In the genomic region with DNA sequence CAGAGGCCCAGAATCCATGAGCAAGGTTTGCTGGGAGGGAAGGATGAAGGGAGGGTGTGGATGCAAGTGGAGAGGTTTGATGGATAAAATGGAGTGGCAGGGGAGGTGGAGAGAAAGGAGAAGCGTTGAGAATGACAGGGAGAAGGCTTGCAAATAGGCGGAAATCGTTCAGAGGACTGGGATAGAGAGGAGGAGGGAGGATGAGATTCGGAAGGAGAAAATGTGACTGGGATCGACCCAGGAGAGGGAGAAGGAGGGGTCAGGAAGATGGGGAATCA, we compare ENCODE assay signal across 13 cellular contexts. TPM values are rescaled to one million over a fixed set of nuclear protein-coding genes. Genes with fewer than 3 reads are reported as not detected.
DNase-seq lines count a peak whose midpoint lies in the region; ATAC-seq, FAIRE-seq and TF ChIP-seq lines count a peak whose summit lies in the region.
"Had no signal": no experiment of that assay in that cellular context is flagged by ENCODE, and none has a peak within 500 bp of the region (broad histone marks: within the 10 kb centered on the region; RNA-seq: fewer than 3 reads in every experiment).

No MANE protein-coding gene starts in this region.

- H3K27me3 Mint-ChIP-seq in activated CD4-positive, alpha-beta T cell treated with anti-CD3 and anti-CD28 coated beads, Interleukin-2, amount 10 ng/mL, durations not matched to agents 24 days and 14 days, result peaks cover 67% of the 10 kb centered on the region
- peaks cover 40% of the 10 kb centered on the region for H3K27me3 Mint-ChIP-seq in activated naive CD8-positive, alpha-beta T cell treated with anti-CD3 and anti-CD28 coated beads, Interleukin-2, amount 50 U/mL, for 24 hours

- no peak for ATAC-seq in activated naive CD8-positive, alpha-beta T cell treated with anti-CD3 and anti-CD28 coated beads, Interleukin-2, amount 50 U/mL, for 24 hours
- ATAC-seq in HG03439 (IDR thresholded peaks at IDR 0.05; ENCODE audit: unreplicated experiment), result no peak

- H3K27me3 ChIP-seq in stomach, result peaks cover 0 to 36% (median 13%) of the 10 kb centered on the region in 3 donors

- no peaks in the 10 kb centered on the region for H3K36me3 Mint-ChIP-seq in activated CD4-positive, alpha-beta T cell treated with anti-CD3 and anti-CD28 coated beads, Interleukin-2, amount 10 ng/mL, durations not matched to agents 24 days and 14 days (ENCODE audit: low read depth)
- H3K36me3 Mint-ChIP-seq in activated naive CD8-positive, alpha-beta T cell treated with anti-CD3 and anti-CD28 coated beads, Interleukin-2, amount 50 U/mL, for 24 hours (ENCODE audit: low read depth), result peaks cover 3% of the 10 kb centered on the region

- no peak overlapping the region for H3K27ac Mint-ChIP-seq in activated CD4-positive, alpha-beta T cell treated with anti-CD3 and anti-CD28 coated beads, Interleukin-2, amount 10 ng/mL, durations not matched to agents 24 days and 14 days
- H3K27ac Mint-ChIP-seq in activated naive CD8-positive, alpha-beta T cell treated with anti-CD3 and anti-CD28 coated beads, Interleukin-2, amount 50 U/mL, for 24 hours, result no peak overlapping the region

- TF ChIP-seq POLR2A in stomach (IDR thresholded peaks at IDR 0.05), result no peak

- no peak for TF ChIP-seq EP300 in stomach (IDR thresholded peaks at IDR 0.05)

- H3K27ac ChIP-seq in kidney (ENCODE audit: low read depth in 2 of 2, low read length in 2 of 2), result no peak overlapping the region
- H3K27ac ChIP-seq in stomach, result peak overlapping the region in 1 of 5 donors; percentile 52
- H3K27ac ChIP-seq: neutrophil had no signal

- no peak for FAIRE-seq in kidney (lab: Jason Lieb, UNC)
- FAIRE-seq: endometrium, GM18507 had no signal

- peaks cover 7 to 11% of the 10 kb centered on the region in 2 donors for H3K4me1 ChIP-seq in kidney (ENCODE audit: control insufficient read depth in 1 of 2, insufficient read depth in 1 of 2, low read depth in 1 of 2, low read length in 2 of 2)
- peaks cover 20 to 31% (median 25%) of the 10 kb centered on the region in 4 donors for H3K4me1 ChIP-seq in stomach

- no peak overlapping the region for H3K9ac ChIP-seq in kidney (ENCODE audit: low read length in 2 of 2)

- 24 to 37% (median 33%) methylated on average over 5 of the region's 5 CpGs for WGBS in stomach, 5 donors

- TF ChIP-seq CTCF in kidney (IDR thresholded peaks at IDR 0.05; ENCODE audit: borderline replicate concordance, extremely low read depth, insufficient read depth), result no peak
- TF ChIP-seq CTCF in stomach (IDR thresholded peaks at IDR 0.05), result no peak

- peak overlapping the region; percentile 17 for H3K4me3 Mint-ChIP-seq in activated CD4-positive, alpha-beta T cell treated with anti-CD3 and anti-CD28 coated beads, Interleukin-2, amount 10 ng/mL, durations not matched to agents 24 days and 14 days
- peak overlapping the region; percentile 48 for H3K4me3 Mint-ChIP-seq in activated naive CD8-positive, alpha-beta T cell treated with anti-CD3 and anti-CD28 coated beads, Interleukin-2, amount 50 U/mL, for 24 hours

- H3K9me3 Mint-ChIP-seq in activated CD4-positive, alpha-beta T cell treated with anti-CD3 and anti-CD28 coated beads, Interleukin-2, amount 10 ng/mL, durations not matched to agents 24 days and 14 days, result no peaks in the 10 kb centered on the region
- H3K9me3 Mint-ChIP-seq in activated naive CD8-positive, alpha-beta T cell treated with anti-CD3 and anti-CD28 coated beads, Interleukin-2, amount 50 U/mL, for 24 hours, result peaks cover 11% of the 10 kb centered on the region

- DNase-seq in activated CD4-positive, alpha-beta T cell treated with anti-CD3 and anti-CD28 coated beads, Interleukin-2, amount 10 ng/mL, durations not matched to agents 24 days and 14 days, result no peak
- DNase-seq in activated CD4-positive, alpha-beta T cell treated with anti-CD3 and anti-CD28 coated beads for 4 hours, result no peak
- DNase-seq in activated naive CD8-positive, alpha-beta T cell treated with anti-CD3 and anti-CD28 coated beads, Interleukin-2, amount 50 U/mL, for 24 hours, result no peak
- DNase-seq in kidney, result no peak
- no peak for DNase-seq in stomach
- no peak for DNase-seq in retina
- DNase-seq in NCI-H1105 (lab: John Stamatoyannopoulos, UW), result no peak
- DNase-seq: KG1 had no signal

- H3K4me3 ChIP-seq in kidney (ENCODE audit: low read length in 2 of 2), result peak overlapping the region; percentile 12 to 51
- peak overlapping the region; percentile 45 to 59 (median 55) for H3K4me3 ChIP-seq in stomach

- intact Hi-C loops in activated CD4-positive, alpha-beta T cell treated with anti-CD3 and anti-CD28 coated beads, Interleukin-2, amount 10 ng/mL, durations not matched to agents 24 days and 14 days (cut with micrococcal nuclease), result no loop called here
- intact Hi-C loops in kidney (cut with DNase I), result loop anchor here (10.0 kb wide), 1 partner anchor 192 kb away; no protein-coding TSS in a partner anchor
- intact Hi-C loops in stomach (cut with DNase I; ENCODE audit: low total_unique reads), result no loop called here

- H3K36me3 ChIP-seq in kidney (ENCODE audit: control insufficient read depth in 1 of 2, insufficient read depth in 2 of 2, low read length in 2 of 2) (no peaks in the 10 kb centered on the region), stomach (no peaks in the 10 kb centered on the region)
- H3K36me3 ChIP-seq: neutrophil had no signal

- H3K9me3 ChIP-seq in kidney (ENCODE audit: control insufficient read depth in 1 of 2, low read length in 2 of 2) (peaks cover 2 to 7% of the 10 kb centered on the region in 2 donors), stomach (peaks cover 0 to 12% (median 3%) of the 10 kb centered on the region in 4 donors)
- H3K9me3 ChIP-seq: neutrophil had no signal

- peaks cover 2% of the 10 kb centered on the region for H3K4me1 Mint-ChIP-seq in activated CD4-positive, alpha-beta T cell treated with anti-CD3 and anti-CD28 coated beads, Interleukin-2, amount 10 ng/mL, durations not matched to agents 24 days and 14 days
- H3K4me1 Mint-ChIP-seq in activated naive CD8-positive, alpha-beta T cell treated with anti-CD3 and anti-CD28 coated beads, Interleukin-2, amount 50 U/mL, for 24 hours, result peaks cover 8% of the 10 kb centered on the region

RNA-seq across cellular contexts. Expression of a gene that starts 0.4 kb away (rescaled TPM):
- not detected in 2 replicates for total RNA-seq in activated CD4-positive, alpha-beta T cell treated with anti-CD3 and anti-CD28 coated beads, Interleukin-2, amount 10 ng/mL, durations not matched to agents 24 days and 14 days
- total RNA-seq in kidney (0.69 TPM), stomach (1 to 10 TPM in 2 of 5 donors, under 1 TPM in 1, not detected in 2; 0.29 to 1.3 (median 1.3) TPM)
- polyA plus RNA-seq in kidney (ENCODE audit: insufficient read depth, low read depth, low replicate concordance) (not detected), stomach (under 1 TPM in 1 of 3 donors, not detected in 2; 0.31 TPM)
- polyA plus RNA-seq: BJ had no signal
